1 cellular context compared by ENCODE assay signal in the genomic region with DNA sequence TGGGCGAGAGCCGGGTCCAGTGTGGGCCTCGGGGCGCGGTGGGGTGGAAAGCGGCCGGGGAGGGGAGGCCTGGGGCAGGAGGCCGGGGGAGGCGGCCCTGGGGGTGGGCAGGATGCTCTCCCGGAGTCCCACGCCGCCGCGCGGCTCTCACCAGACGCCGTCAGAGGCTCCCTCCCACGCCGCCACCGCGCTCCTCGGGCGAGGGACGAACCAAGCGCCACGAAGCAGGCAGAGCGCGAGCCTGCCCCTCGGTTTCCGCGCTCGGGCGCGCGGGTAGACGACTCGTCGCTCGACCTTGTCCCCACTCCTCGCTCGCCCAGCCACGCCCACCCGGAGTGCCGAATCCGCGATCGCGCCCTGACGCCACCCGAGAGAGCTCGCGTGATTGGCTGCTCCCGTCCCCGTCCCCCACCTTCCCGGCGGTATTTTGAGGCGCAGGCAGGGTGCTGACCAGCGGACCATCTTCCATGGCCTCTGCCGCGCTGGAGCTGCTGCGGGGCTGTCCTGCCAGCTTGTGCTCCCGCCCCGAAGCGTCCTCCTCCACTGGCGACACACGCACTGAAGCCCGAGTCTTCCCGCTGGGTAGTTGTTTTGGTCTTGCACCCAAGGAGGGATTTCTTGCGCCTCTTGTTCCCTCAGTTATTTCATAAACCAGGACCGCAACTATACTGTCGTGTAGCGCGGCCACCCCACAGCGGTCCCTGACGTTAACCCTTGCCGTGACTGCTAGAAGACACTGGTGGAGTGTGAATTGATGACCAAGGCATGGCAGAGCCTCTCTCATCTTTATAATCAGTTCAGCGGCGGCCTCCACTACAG.
TF ChIP-seq lines count a peak whose summit lies in the region.

A gene with protein sequence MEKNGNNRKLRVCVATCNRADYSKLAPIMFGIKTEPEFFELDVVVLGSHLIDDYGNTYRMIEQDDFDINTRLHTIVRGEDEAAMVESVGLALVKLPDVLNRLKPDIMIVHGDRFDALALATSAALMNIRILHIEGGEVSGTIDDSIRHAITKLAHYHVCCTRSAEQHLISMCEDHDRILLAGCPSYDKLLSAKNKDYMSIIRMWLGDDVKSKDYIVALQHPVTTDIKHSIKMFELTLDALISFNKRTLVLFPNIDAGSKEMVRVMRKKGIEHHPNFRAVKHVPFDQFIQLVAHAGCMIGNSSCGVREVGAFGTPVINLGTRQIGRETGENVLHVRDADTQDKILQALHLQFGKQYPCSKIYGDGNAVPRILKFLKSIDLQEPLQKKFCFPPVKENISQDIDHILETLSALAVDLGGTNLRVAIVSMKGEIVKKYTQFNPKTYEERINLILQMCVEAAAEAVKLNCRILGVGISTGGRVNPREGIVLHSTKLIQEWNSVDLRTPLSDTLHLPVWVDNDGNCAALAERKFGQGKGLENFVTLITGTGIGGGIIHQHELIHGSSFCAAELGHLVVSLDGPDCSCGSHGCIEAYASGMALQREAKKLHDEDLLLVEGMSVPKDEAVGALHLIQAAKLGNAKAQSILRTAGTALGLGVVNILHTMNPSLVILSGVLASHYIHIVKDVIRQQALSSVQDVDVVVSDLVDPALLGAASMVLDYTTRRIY (minus strand): TSS at position 279 of the 819 bp plus-strand sequence. CDS start 9,093 bp downstream, outside the sequence.

TF ChIP-seq in K562, 482 proteins besides CTCF, POLR2A, EP300 and RAD21 (continued from another document and continues in another):
- TF ChIP-seq ZNF785 (CRISPR knock-in tag; IDR thresholded peaks at IDR 0.05) (no peak), SAFB (IDR thresholded peaks at IDR 0.05; ENCODE audit: borderline replicate concordance, low read depth, low read length) (peak; percentile 85), MBD2 (IDR thresholded peaks at IDR 0.05; ENCODE audit: borderline replicate concordance, low read depth) (peak; percentile 65), ZNF184 (CRISPR knock-in tag; IDR thresholded peaks at IDR 0.05) (no peak), PHTF2 (CRISPR knock-in tag; IDR thresholded peaks at IDR 0.05) (no peak), SMAD4 (CRISPR knock-in tag; conservative IDR thresholded peaks at IDR 0.05) (peak; percentile 46; the same call in 1 of the 2 replicates), ZNF324 (CRISPR knock-in tag; IDR thresholded peaks at IDR 0.05) (no peak), ZNF384 (IDR thresholded peaks at IDR 0.05; ENCODE audit: low read depth, low read length) (peak; percentile 35; the same call in 1 of the 2 replicates), MAFK (IDR thresholded peaks at IDR 0.05; ENCODE audit: low read length) (0 out of 2 replicates have a peak, but pooled peaks have one; percentile 3), AFF4 (CRISPR knock-in tag; IDR thresholded peaks at IDR 0.05) (0 out of 2 replicates have a peak, but pooled peaks have one; percentile 27), ZMIZ1 (IDR thresholded peaks at IDR 0.05; ENCODE audit: low read depth in 2 of 2, low read length in 2 of 2) (peak in 1 of 2 experiments; percentile 94; a peak in 2 of 4 replicates), PML (IDR thresholded peaks at IDR 0.05; ENCODE audit: low read length) (no peak), SP2 (IDR thresholded peaks at IDR 0.05; ENCODE audit: extremely low read depth, low read depth, low read length, poor library complexity, severe bottlenecking) (no peak), CBX1 (IDR thresholded peaks at IDR 0.05; ENCODE audit: low read depth) (no peak; the same call in 1 of the 2 replicates), L3MBTL2 (IDR thresholded peaks at IDR 0.05) (peak; percentile 93), RBFOX2 (IDR thresholded peaks at IDR 0.05; ENCODE audit: low read depth, low read length) (peak; percentile 94), PHF8 (IDR thresholded peaks at IDR 0.05; ENCODE audit: borderline replicate concordance, low read length) (peak; percentile 92), TAF7 (tag; IDR thresholded peaks at IDR 0.05) (peak; percentile 41; the same call in 1 of the 2 replicates), SIN3A (IDR thresholded peaks at IDR 0.05; ENCODE audit: borderline replicate concordance in 2 of 2, control insufficient read depth in 1 of 2, low read depth in 2 of 2, low read length in 2 of 2) (peak in 1 of 2 experiments; percentile 58; a peak in 2 of 4 replicates), IRF9 (tag; IDR thresholded peaks at IDR 0.05) (no peak), ETV6 (IDR thresholded peaks at IDR 0.05; ENCODE audit: borderline replicate concordance in 1 of 2, low read depth in 2 of 2, low read length in 1 of 2) (no peak), ETV6 (CRISPR knock-in tag; IDR thresholded peaks at IDR 0.05; ENCODE audit: borderline replicate concordance) (no peak), PCBP1 (IDR thresholded peaks at IDR 0.05; ENCODE audit: low read depth, low read length, poor library complexity, severe bottlenecking) (peak; percentile 26), POLR2B (IDR thresholded peaks at IDR 0.05; ENCODE audit: low read depth, partially characterized antibody) (peak; percentile 81), HNRNPH1 (optimal IDR thresholded peaks at IDR 0.05; ENCODE audit: low read depth, low read length) (no peak), BRD4 (IDR thresholded peaks at IDR 0.05) (no peak), NCOA1 (IDR thresholded peaks at IDR 0.05; ENCODE audit: low read depth) (no peak), E2F4 (CRISPR knock-in tag; IDR thresholded peaks at IDR 0.05; ENCODE audit: low read depth) (peak; percentile 13; the same call in 1 of the 2 replicates)
- TF ChIP-seq, protein P1, sequence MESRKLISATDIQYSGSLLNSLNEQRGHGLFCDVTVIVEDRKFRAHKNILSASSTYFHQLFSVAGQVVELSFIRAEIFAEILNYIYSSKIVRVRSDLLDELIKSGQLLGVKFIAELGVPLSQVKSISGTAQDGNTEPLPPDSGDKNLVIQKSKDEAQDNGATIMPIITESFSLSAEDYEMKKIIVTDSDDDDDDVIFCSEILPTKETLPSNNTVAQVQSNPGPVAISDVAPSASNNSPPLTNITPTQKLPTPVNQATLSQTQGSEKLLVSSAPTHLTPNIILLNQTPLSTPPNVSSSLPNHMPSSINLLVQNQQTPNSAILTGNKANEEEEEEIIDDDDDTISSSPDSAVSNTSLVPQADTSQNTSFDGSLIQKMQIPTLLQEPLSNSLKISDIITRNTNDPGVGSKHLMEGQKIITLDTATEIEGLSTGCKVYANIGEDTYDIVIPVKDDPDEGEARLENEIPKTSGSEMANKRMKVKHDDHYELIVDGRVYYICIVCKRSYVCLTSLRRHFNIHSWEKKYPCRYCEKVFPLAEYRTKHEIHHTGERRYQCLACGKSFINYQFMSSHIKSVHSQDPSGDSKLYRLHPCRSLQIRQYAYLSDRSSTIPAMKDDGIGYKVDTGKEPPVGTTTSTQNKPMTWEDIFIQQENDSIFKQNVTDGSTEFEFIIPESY (CRISPR knock-in tag; IDR thresholded peaks at IDR 0.05) = peak; percentile 11; the same call in 1 of the 2 replicates
- TF ChIP-seq, protein P2, sequence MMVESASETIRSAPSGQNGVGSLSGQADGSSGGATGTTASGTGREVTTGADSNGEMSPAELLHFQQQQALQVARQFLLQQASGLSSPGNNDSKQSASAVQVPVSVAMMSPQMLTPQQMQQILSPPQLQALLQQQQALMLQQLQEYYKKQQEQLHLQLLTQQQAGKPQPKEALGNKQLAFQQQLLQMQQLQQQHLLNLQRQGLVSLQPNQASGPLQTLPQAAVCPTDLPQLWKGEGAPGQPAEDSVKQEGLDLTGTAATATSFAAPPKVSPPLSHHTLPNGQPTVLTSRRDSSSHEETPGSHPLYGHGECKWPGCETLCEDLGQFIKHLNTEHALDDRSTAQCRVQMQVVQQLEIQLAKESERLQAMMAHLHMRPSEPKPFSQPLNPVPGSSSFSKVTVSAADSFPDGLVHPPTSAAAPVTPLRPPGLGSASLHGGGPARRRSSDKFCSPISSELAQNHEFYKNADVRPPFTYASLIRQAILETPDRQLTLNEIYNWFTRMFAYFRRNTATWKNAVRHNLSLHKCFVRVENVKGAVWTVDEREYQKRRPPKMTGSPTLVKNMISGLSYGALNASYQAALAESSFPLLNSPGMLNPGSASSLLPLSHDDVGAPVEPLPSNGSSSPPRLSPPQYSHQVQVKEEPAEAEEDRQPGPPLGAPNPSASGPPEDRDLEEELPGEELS (CRISPR knock-in tag; IDR thresholded peaks at IDR 0.05; ENCODE audit: borderline replicate concordance) = peak; percentile 66; the same call in 1 of the 2 replicates
- TF ChIP-seq, protein P3, sequence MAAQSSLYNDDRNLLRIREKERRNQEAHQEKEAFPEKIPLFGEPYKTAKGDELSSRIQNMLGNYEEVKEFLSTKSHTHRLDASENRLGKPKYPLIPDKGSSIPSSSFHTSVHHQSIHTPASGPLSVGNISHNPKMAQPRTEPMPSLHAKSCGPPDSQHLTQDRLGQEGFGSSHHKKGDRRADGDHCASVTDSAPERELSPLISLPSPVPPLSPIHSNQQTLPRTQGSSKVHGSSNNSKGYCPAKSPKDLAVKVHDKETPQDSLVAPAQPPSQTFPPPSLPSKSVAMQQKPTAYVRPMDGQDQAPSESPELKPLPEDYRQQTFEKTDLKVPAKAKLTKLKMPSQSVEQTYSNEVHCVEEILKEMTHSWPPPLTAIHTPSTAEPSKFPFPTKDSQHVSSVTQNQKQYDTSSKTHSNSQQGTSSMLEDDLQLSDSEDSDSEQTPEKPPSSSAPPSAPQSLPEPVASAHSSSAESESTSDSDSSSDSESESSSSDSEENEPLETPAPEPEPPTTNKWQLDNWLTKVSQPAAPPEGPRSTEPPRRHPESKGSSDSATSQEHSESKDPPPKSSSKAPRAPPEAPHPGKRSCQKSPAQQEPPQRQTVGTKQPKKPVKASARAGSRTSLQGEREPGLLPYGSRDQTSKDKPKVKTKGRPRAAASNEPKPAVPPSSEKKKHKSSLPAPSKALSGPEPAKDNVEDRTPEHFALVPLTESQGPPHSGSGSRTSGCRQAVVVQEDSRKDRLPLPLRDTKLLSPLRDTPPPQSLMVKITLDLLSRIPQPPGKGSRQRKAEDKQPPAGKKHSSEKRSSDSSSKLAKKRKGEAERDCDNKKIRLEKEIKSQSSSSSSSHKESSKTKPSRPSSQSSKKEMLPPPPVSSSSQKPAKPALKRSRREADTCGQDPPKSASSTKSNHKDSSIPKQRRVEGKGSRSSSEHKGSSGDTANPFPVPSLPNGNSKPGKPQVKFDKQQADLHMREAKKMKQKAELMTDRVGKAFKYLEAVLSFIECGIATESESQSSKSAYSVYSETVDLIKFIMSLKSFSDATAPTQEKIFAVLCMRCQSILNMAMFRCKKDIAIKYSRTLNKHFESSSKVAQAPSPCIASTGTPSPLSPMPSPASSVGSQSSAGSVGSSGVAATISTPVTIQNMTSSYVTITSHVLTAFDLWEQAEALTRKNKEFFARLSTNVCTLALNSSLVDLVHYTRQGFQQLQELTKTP (IDR thresholded peaks at IDR 0.05; ENCODE audit: low read depth in 1 of 2, partially characterized antibody in 2 of 2) = no peak
